In the genomic region with DNA sequence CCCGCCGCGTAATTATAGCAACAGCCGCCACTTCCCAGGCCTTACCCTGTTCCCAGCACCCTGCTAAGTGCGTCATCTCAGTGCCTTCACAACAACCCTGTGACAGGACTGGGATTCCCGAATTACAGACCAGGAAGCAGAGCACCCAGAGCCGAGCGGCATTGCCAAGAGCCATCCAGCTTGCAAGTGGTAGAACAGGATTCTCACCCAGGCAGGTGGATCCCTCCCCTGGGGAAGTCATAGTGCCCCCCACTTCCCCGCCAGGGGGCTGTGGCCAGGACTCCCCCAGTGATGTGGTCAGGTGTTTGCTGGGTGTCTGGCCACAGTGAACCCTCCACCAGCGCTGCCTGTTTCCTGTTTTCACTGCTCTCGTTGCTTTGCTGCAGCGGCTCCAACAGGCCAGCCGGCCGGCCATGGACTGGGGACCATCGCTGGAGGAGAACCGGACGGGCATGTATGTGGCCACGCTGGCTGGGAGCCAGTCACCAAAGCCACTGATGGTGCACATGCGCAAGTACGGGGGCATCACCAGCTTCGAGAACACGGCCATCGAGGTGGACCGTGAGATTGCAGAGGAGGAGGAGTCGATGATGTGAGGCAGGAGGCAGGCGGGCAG, we compare ENCODE assay signal across 8 cellular contexts. TPM values are rescaled to one million over a fixed set of nuclear protein-coding genes. Genes with fewer than 3 reads are reported as not detected.
A peak's percentile ranks its signal among the peaks of the same experiment; 100 is the strongest.
DNase-seq lines count a peak whose midpoint lies in the region; ATAC-seq and TF ChIP-seq lines count a peak whose summit lies in the region.

No MANE protein-coding gene starts in this region.

- H3K27ac ChIP-seq in right cardiac atrium (ENCODE audit: low read length) (no peak overlapping the region), vagina (peak overlapping the region; percentile 20)

- TF ChIP-seq POLR2A in vagina (IDR thresholded peaks at IDR 0.05), result no peak

- no peaks in the 10 kb centered on the region for H3K36me3 ChIP-seq in kidney epithelial cell (ENCODE audit: control insufficient read depth, insufficient read depth, low read length)
- H3K36me3 ChIP-seq in vagina, result no peaks in the 10 kb centered on the region

- WGBS in right cardiac atrium, result 67% methylated on average over 26 of the region's 26 CpGs

- TF ChIP-seq CTCF in kidney epithelial cell (IDR thresholded peaks at IDR 0.05; ENCODE audit: insufficient read depth, low read length, poor library complexity, severe bottlenecking) (no peak), vagina (IDR thresholded peaks at IDR 0.05) (no peak)

- H3K4me1 ChIP-seq in right cardiac atrium (ENCODE audit: control insufficient read depth, insufficient read depth, low read length) (no peaks in the 10 kb centered on the region), vagina (peaks cover 26% of the 10 kb centered on the region)

- H3K4me3 ChIP-seq in right cardiac atrium (ENCODE audit: low read length), result no peak overlapping the region
- no peak overlapping the region for H3K4me3 ChIP-seq in kidney epithelial cell (ENCODE audit: low read depth, low read length)
- H3K4me3 ChIP-seq in vagina, result no peak overlapping the region

- H3K27me3 ChIP-seq in right cardiac atrium (ENCODE audit: control insufficient read depth, insufficient read depth) (no peaks in the 10 kb centered on the region), kidney epithelial cell (ENCODE audit: control insufficient read depth, insufficient read depth, low read length) (no peaks in the 10 kb centered on the region), vagina (no peaks in the 10 kb centered on the region)

- ATAC-seq in right cardiac atrium (peak; percentile 3 to 22), Right ventricle myocardium inferior (no peak)

- intact Hi-C loops in right cardiac atrium (cut with DNase I) (no loop called here), Right ventricle myocardium inferior (cut with DNase I) (no loop called here), vagina (cut with DNase I) (no loop called here)

- H3K9me3 ChIP-seq in right cardiac atrium (ENCODE audit: control insufficient read depth, low read length) (no peaks in the 10 kb centered on the region), vagina (no peaks in the 10 kb centered on the region)

- DNase-seq in right cardiac atrium (no peak), Right ventricle myocardium inferior (ENCODE audit: missing footprints) (no peak), activated gamma-delta T cell treated with Interleukin-2 at 50 U/mL for 16 hours (peak; percentile 53), kidney epithelial cell (ENCODE audit: low read depth) (peak; percentile 18), vagina (ENCODE audit: extremely low spot score in 2 of 2) (no peak), NCI-H2196 treated with DMSO at 0.1 percent for 48 hours (lab: John Stamatoyannopoulos, UW; ENCODE audit: unreplicated experiment) (no peak), COLO829 (ENCODE audit: low spot score) (no peak), NCI-H69 (lab: John Stamatoyannopoulos, UW) (no peak)

RNA-seq across cellular contexts. Expression of a gene that starts 19.3 kb away (rescaled TPM):
- total RNA-seq in right cardiac atrium, result not detected
- not detected for polyA plus RNA-seq in right cardiac atrium
- not detected for total RNA-seq in Right ventricle myocardium inferior
- total RNA-seq in kidney epithelial cell, result not detected in 2 replicates
- 0.25 TPM for total RNA-seq in vagina

RNA-seq across cellular contexts. Expression of a gene that starts 42.5 kb away (rescaled TPM):
- total RNA-seq in right cardiac atrium (under 1 TPM in 1 of 4 donors, not detected in 3; 0.23 TPM), Right ventricle myocardium inferior (not detected), kidney epithelial cell (0.33 and 0.48 TPM in 2 replicates), vagina (not detected)
- 0.09 TPM for polyA plus RNA-seq in right cardiac atrium

RNA-seq across cellular contexts. Expression of a gene that starts 53.5 kb away (rescaled TPM):
- total RNA-seq in right cardiac atrium (10 to 100 TPM; 42.7 to 68.0 (median 46.4) TPM), Right ventricle myocardium inferior (57.2 TPM), kidney epithelial cell (17.1 and 18.3 TPM in 2 replicates), vagina (173 TPM)
- 24.6 TPM for polyA plus RNA-seq in right cardiac atrium

Comparison
In these comparisons a context has a peak if more than half of its experiments do, and no peak if none do; other contexts are left out.
1. DNase-seq: peak in activated gamma-delta T cell treated with Interleukin-2 at 50 U/mL for 16 hours (single experiment) and kidney epithelial cell (single experiment); none in right cardiac atrium (0 of 3), Right ventricle myocardium inferior (single experiment), vagina (0 of 2), NCI-H2196 treated with DMSO at 0.1 percent for 48 hours (single experiment), COLO829 (single experiment) and NCI-H69 (single experiment).